ENCODE assay signal across 23 cellular contexts in genomic region chr7:112350596-112350995, GRCh38.
A peak's percentile ranks its signal among the peaks of the same experiment; 100 is the strongest.
DNase-seq lines count a peak whose midpoint lies in the region; ATAC-seq, FAIRE-seq and TF ChIP-seq lines count a peak whose summit lies in the region.
"Had no signal": no experiment of that assay in that cellular context is flagged by ENCODE, and none has a peak within 500 bp of the region (broad histone marks: within the 10 kb centered on the region; RNA-seq: fewer than 3 reads in every experiment).

No MANE protein-coding gene starts in this region.

- no peak overlapping the region for H2AK5ac ChIP-seq in IMR-90 (ENCODE audit: low read depth, low read length)

- H3K23ac ChIP-seq in IMR-90 (ENCODE audit: low read depth, low read length) = no peak overlapping the region

- no peak for TF ChIP-seq RAD21 in A549 (conservative IDR thresholded peaks at IDR 0.05 in 1 of 2, IDR thresholded peaks at IDR 0.05 in 1 of 2)
- TF ChIP-seq RAD21 in IMR-90 (IDR thresholded peaks at IDR 0.05; ENCODE audit: low read length) = no peak

- H2BK120ac ChIP-seq in IMR-90 (ENCODE audit: low read depth, low read length) = no peak overlapping the region

- intact Hi-C loops in IMR-90 (cut with micrococcal nuclease) = no loop called here

- no peak overlapping the region for H3K4me2 ChIP-seq in A549
- H3K4me2 ChIP-seq in IMR-90 (ENCODE audit: low read depth, low read length) = peak overlapping the region; percentile 35; the same call in 1 of the 2 replicates
- H3K4me2 ChIP-seq: BLaER1 treated with 17β-estradiol and CSF1 and Interleukin-3, amounts not matched to agents 10 nM and 100 nM had no signal

- H3K14ac ChIP-seq in IMR-90 (replicated peaks; ENCODE audit: low read depth, low read length) = no peak overlapping the region

- no peak overlapping the region for H3K4me3 ChIP-seq in A549
- H3K4me3 ChIP-seq in IMR-90 (ENCODE audit: insufficient read depth, low read depth, low read length) = no peak overlapping the region
- H3K4me3 ChIP-seq: BLaER1 treated with 17β-estradiol and CSF1 and Interleukin-3, amounts not matched to agents 10 nM and 100 nM had no signal

- H4K20me1 ChIP-seq in IMR-90 (ENCODE audit: insufficient read depth, low read length) = no peaks in the 10 kb centered on the region
- H4K20me1 ChIP-seq: BLaER1 treated with 17β-estradiol and CSF1 and Interleukin-3, amounts not matched to agents 10 nM and 100 nM had no signal

- H3K9ac ChIP-seq in IMR-90 (ENCODE audit: low read depth, low read length) = no peak overlapping the region
- H3K9ac ChIP-seq: BLaER1 treated with 17β-estradiol and CSF1 and Interleukin-3, amounts not matched to agents 10 nM and 100 nM had no signal

- H2AK9ac ChIP-seq in IMR-90 (replicated peaks; ENCODE audit: low read depth, low read length, poor library complexity) = no peak overlapping the region

- H3K4me1 ChIP-seq in A549 (no peaks in the 10 kb centered on the region), IMR-90 (ENCODE audit: control insufficient read depth, insufficient read depth, low read length) (peaks cover 2% of the 10 kb centered on the region)
- H3K4me1 ChIP-seq: BLaER1 treated with 17β-estradiol and CSF1 and Interleukin-3, amounts not matched to agents 10 nM and 100 nM had no signal

- no peak overlapping the region for H2AFZ ChIP-seq in IMR-90 (replicated peaks; ENCODE audit: low read length, poor library complexity)

- BruUV-seq in IMR-90 (replicated peaks; lab: Mats Ljungman, UMichigan) = no TSS peak

- WGBS in A549 (ENCODE audit: missing lambda C conversion rate) = 89% methylated on average over 1 of the region's 1 CpG
- no CpG with 5 or more reads among the region's 1 CpG for WGBS in IMR-90 (ENCODE audit: extremely low coverage in 2 of 2, insufficient read length in 1 of 2), 2 experiments

- H3K9me3 ChIP-seq in A549 = no peaks in the 10 kb centered on the region
- no peaks in the 10 kb centered on the region for H3K9me3 ChIP-seq in IMR-90 (ENCODE audit: control insufficient read depth, insufficient read depth, low read length)
- H3K9me3 ChIP-seq: BLaER1 treated with 17β-estradiol and CSF1 and Interleukin-3, amounts not matched to agents 10 nM and 100 nM had no signal

- no peak overlapping the region for H4K8ac ChIP-seq in IMR-90 (ENCODE audit: low read depth in 2 of 2, low read length in 2 of 2)

- H2BK20ac ChIP-seq in IMR-90 (ENCODE audit: low read depth, low read length) = no peak overlapping the region

- ATAC-seq in A549 = no peak
- no peak for ATAC-seq in IMR-90 (ENCODE audit: low read depth)
- ATAC-seq in HG02981 (IDR thresholded peaks at IDR 0.05; ENCODE audit: unreplicated experiment) = no peak
- ATAC-seq: Panc1 had no signal

- H3K27ac ChIP-seq in A549 = no peak overlapping the region
- H3K27ac ChIP-seq in IMR-90 (ENCODE audit: insufficient read depth, low read length) = no peak overlapping the region
- H3K27ac ChIP-seq: BLaER1 treated with 17β-estradiol and CSF1 and Interleukin-3, amounts not matched to agents 10 nM and 100 nM had no signal

- H3K18ac ChIP-seq in IMR-90 (ENCODE audit: low read depth, low read length) = no peak overlapping the region

- no peak for TF ChIP-seq POLR2A in A549 (IDR thresholded peaks at IDR 0.05; ENCODE audit: low read length)
- no peak for TF ChIP-seq POLR2A in IMR-90 (IDR thresholded peaks at IDR 0.05; ENCODE audit: low read depth, low read length)

- H3K36me3 ChIP-seq in IMR-90 (ENCODE audit: control insufficient read depth, insufficient read depth, low read length) = no peaks in the 10 kb centered on the region

- H3K4ac ChIP-seq in IMR-90 (ENCODE audit: low read depth, low read length) = no peak overlapping the region

- H3K56ac ChIP-seq in IMR-90 (ENCODE audit: extremely low read depth, insufficient read depth, low read length) = no peak overlapping the region

- dilution Hi-C loops in IMR-90 (cut with HindIII; ENCODE audit: low sequenced_read_pairs, unreplicated experiment) = no loop called here

- H3K27me3 ChIP-seq in IMR-90 (ENCODE audit: control insufficient read depth, insufficient read depth, low read length) = no peaks in the 10 kb centered on the region
- H3K27me3 ChIP-seq: BLaER1 treated with 17β-estradiol and CSF1 and Interleukin-3, amounts not matched to agents 10 nM and 100 nM had no signal

- no peaks in the 10 kb centered on the region for H3K9me1 ChIP-seq in IMR-90 (ENCODE audit: insufficient read depth, low read length)

- H2BK5ac ChIP-seq in IMR-90 (ENCODE audit: low read depth, low read length, poor library complexity, severe bottlenecking) = no peak overlapping the region

- FAIRE-seq in A549 (lab: Jason Lieb, UNC) = no peak
- FAIRE-seq: A204.1, H54 had no signal

- H4K91ac ChIP-seq in IMR-90 (ENCODE audit: insufficient read depth, low read depth, low read length) = no peak overlapping the region

- DNase-seq in NCI-H1417 (lab: John Stamatoyannopoulos, UW) (peak in 2 of 3 experiments; percentile 21 to 28), NCI-H1417 treated with DMSO at 0.1 percent for 48 hours (lab: John Stamatoyannopoulos, UW) (no peak), A549 (ENCODE audit: low read depth in 1 of 2, low spot score in 1 of 2) (no peak), IMR-90 (no peak), NCI-H748 treated with DMSO at 0.1 percent for 48 hours (lab: John Stamatoyannopoulos, UW) (peak; percentile 7), T1000 (lab: John Stamatoyannopoulos, UW) (no peak)
- DNase-seq: AML-193; CD4-positive, alpha-beta T cell; DND-41; KBM-7; MV-4-11; NCI-H1694 treated with DMSO at 0.1 percent for 48 hours; NCI-H2081 treated with DMSO at 0.1 percent for 48 hours; NCI-H2227 treated with DMSO at 0.1 percent for 48 hours; NCI-H82; SHP77 treated with DMSO at 0.1 percent for 48 hours; SW 1271; T-helper 9 cell had no signal

- H2BK15ac ChIP-seq in IMR-90 (ENCODE audit: low read depth, low read length) = no peak overlapping the region

- CTCF ChIA-PET in A549 (lab: Yijun Ruan, JAX) (interaction anchor here (1.2 kb wide), 1 partner anchor 12 kb away, joined by 3 read pairs; no protein-coding TSS in a partner anchor), IMR-90 (lab: Yijun Ruan, JAX) (no interaction called here)

- in situ Hi-C loops in IMR-90 (cut with MboI; ENCODE audit: low sequenced_read_pairs) = no loop called here

- no peak overlapping the region for H4K5ac ChIP-seq in IMR-90 (ENCODE audit: low read depth, low read length)

- TF ChIP-seq EP300 in A549 (IDR thresholded peaks at IDR 0.05) = no peak

- POLR2A ChIA-PET in A549 (lab: Yijun Ruan, JAX) = no interaction called here
- POLR2A ChIA-PET in IMR-90 (lab: Charles Lee; ENCODE audit: unreplicated experiment) = interaction anchor here (0.6 kb wide), 1 partner anchor 348 kb away, joined by 4 read pairs; no protein-coding TSS in a partner anchor

- H3K79me1 ChIP-seq in IMR-90 (ENCODE audit: low read depth in 1 of 2, low read length in 2 of 2) = no peaks in the 10 kb centered on the region

- no peak for TF ChIP-seq CTCF in A549 (IDR thresholded peaks at IDR 0.05)
- TF ChIP-seq CTCF in IMR-90 (conservative IDR thresholded peaks at IDR 0.05; ENCODE audit: low read depth, low read length) = no peak

TF ChIP-seq in A549, 52 proteins besides CTCF, POLR2A, EP300 and RAD21:
- TF ChIP-seq KDM1A (IDR thresholded peaks at IDR 0.05; ENCODE audit: low read depth) = no peak
- TF ChIP-seq MAFK (IDR thresholded peaks at IDR 0.05; ENCODE audit: partially characterized antibody) = peak; percentile 56
- TF ChIP-seq PHF8 (IDR thresholded peaks at IDR 0.05; ENCODE audit: borderline replicate concordance, low read depth) = no peak

TF ChIP-seq in IMR-90, 13 proteins besides CTCF, POLR2A, EP300 and RAD21:
- peak; percentile 47 for TF ChIP-seq MAFK (IDR thresholded peaks at IDR 0.05; ENCODE audit: low read depth, low read length)
- no peak for TF ChIP-seq BHLHE40 (IDR thresholded peaks at IDR 0.05; ENCODE audit: low read depth, low read length)
- no peak for TF ChIP-seq CHD1 (IDR thresholded peaks at IDR 0.05; ENCODE audit: low read depth, low read length)

Comparison
In these comparisons a context has a peak if more than half of its experiments do, and no peak if none do; other contexts are left out.
1. DNase-seq: peak in NCI-H1417 (2 of 3) and NCI-H748 treated with DMSO at 0.1 percent for 48 hours (single experiment); none in NCI-H1417 treated with DMSO at 0.1 percent for 48 hours (single experiment), A549 (0 of 2), IMR-90 (single experiment) and T1000 (single experiment).